ENCODE assay signal across 9 cellular contexts in genomic region chr3:129015388-129016105, GRCh38. TPM values are rescaled to one million over a fixed set of nuclear protein-coding genes. Genes with fewer than 3 reads are reported as not detected.
A peak's percentile ranks its signal among the peaks of the same experiment; 100 is the strongest.
DNase-seq lines count a peak whose midpoint lies in the region; ATAC-seq and TF ChIP-seq lines count a peak whose summit lies in the region.
"Had no signal": no experiment of that assay in that cellular context is flagged by ENCODE, and none has a peak within 500 bp of the region (broad histone marks: within the 10 kb centered on the region; RNA-seq: fewer than 3 reads in every experiment).

No MANE protein-coding gene starts in this region.

- H3K27ac Mint-ChIP-seq in activated T-cell treated with anti-CD3 and anti-CD28 coated beads, Interleukin-2, amount 50 U/mL, for 72 hours = peak overlapping the region; percentile 99

- peak overlapping the region; percentile 85 to 87 for H3K4me3 Mint-ChIP-seq in activated T-cell treated with anti-CD3 and anti-CD28 coated beads, Interleukin-2, amount 50 U/mL, for 72 hours
- H3K4me3 Mint-ChIP-seq: brain had no signal

- peak; percentile 70 to 75 for ATAC-seq in activated T-cell treated with anti-CD3 and anti-CD28 coated beads, Interleukin-2, amount 50 U/mL, for 72 hours (replicated peaks in 1 of 2)
- peak; percentile 53 for ATAC-seq in stimulated activated naive CD8-positive, alpha-beta T cell treated with anti-CD3 and anti-CD28 coated beads, Interleukin-15, Interleukin-2, amounts not matched to agents 100 U/mL and 50 U/mL, for 24 hours
- no peak for ATAC-seq in GM21447 (IDR thresholded peaks at IDR 0.05; ENCODE audit: unreplicated experiment)

- in situ Hi-C loops in GM13976 (cut with MboI; ENCODE audit: low sequenced_read_pairs, unreplicated experiment) = no loop called here

- no peaks in the 10 kb centered on the region for H3K36me3 Mint-ChIP-seq in activated T-cell treated with anti-CD3 and anti-CD28 coated beads, Interleukin-2, amount 50 U/mL, for 72 hours (ENCODE audit: insufficient read depth in 2 of 2)
- H3K36me3 Mint-ChIP-seq: brain had no signal

- no peak overlapping the region for H3K4me3 ChIP-seq in NB4 (ENCODE audit: low read depth, low read length)

- TF ChIP-seq POLR2A in NB4 (IDR thresholded peaks at IDR 0.05; ENCODE audit: extremely low read depth, insufficient read length) = no peak

- DNase-seq in NB4 (ENCODE audit: low read depth) (peak; percentile 52), HK-2 (ENCODE audit: unreplicated experiment) (no peak), GM13976 (ENCODE audit: low spot score) (no peak), NCI-H2227 treated with DMSO at 0.1 percent for 48 hours (lab: John Stamatoyannopoulos, UW) (no peak)
- peak; percentile 46 to 49 for DNase-seq in activated T-cell treated with anti-CD3 and anti-CD28 coated beads, Interleukin-2, amount 50 U/mL, for 72 hours
- peak; percentile 45 for DNase-seq in stimulated activated naive CD8-positive, alpha-beta T cell treated with anti-CD3 and anti-CD28 coated beads, Interleukin-15, Interleukin-2, amounts not matched to agents 100 U/mL and 50 U/mL, for 24 hours

- no peaks in the 10 kb centered on the region for H3K27me3 ChIP-seq in layer of hippocampus (ENCODE audit: control insufficient read depth, insufficient read depth, low read length)

- no peaks in the 10 kb centered on the region for H3K27me3 Mint-ChIP-seq in activated T-cell treated with anti-CD3 and anti-CD28 coated beads, Interleukin-2, amount 50 U/mL, for 72 hours (ENCODE audit: low read depth)

- H3K4me1 Mint-ChIP-seq in activated T-cell treated with anti-CD3 and anti-CD28 coated beads, Interleukin-2, amount 50 U/mL, for 72 hours (ENCODE audit: low read depth) = peaks cover 36% of the 10 kb centered on the region

- TF ChIP-seq CTCF in NB4 (IDR thresholded peaks at IDR 0.05; ENCODE audit: low read depth, low read length) (no peak), GM13976 (IDR thresholded peaks at IDR 0.05; ENCODE audit: borderline replicate concordance, control extremely low read depth, extremely low read depth, insufficient read depth, missing control alignments) (no peak)

- no peaks in the 10 kb centered on the region for H3K9me3 Mint-ChIP-seq in activated T-cell treated with anti-CD3 and anti-CD28 coated beads, Interleukin-2, amount 50 U/mL, for 72 hours

- peak overlapping the region; percentile 1 for H3K27ac ChIP-seq in layer of hippocampus (ENCODE audit: low read depth, low read length)

RNA-seq across cellular contexts. Expression of gene EFCC1, which starts 14.4 kb away (rescaled TPM):
- total RNA-seq in activated T-cell treated with anti-CD3 and anti-CD28 coated beads, Interleukin-2, amount 50 U/mL, for 72 hours = under 1 TPM; 0.26 to 0.42 TPM

RNA-seq across cellular contexts. Expression of gene CFAP92, which starts 21.7 kb away (rescaled TPM):
- total RNA-seq in activated T-cell treated with anti-CD3 and anti-CD28 coated beads, Interleukin-2, amount 50 U/mL, for 72 hours = 1 to 10 TPM; 1.1 TPM

RNA-seq across cellular contexts. Expression of gene GP9, which starts 45.0 kb away (rescaled TPM):
- total RNA-seq in activated T-cell treated with anti-CD3 and anti-CD28 coated beads, Interleukin-2, amount 50 U/mL, for 72 hours = not detected

Comparison
In these comparisons a context has a peak if more than half of its experiments do, and no peak if none do; other contexts are left out.
1. DNase-seq: peak in NB4 (single experiment), activated T-cell treated with anti-CD3 and anti-CD28 coated beads, Interleukin-2, amount 50 U/mL, for 72 hours (2 of 2) and stimulated activated naive CD8-positive, alpha-beta T cell treated with anti-CD3 and anti-CD28 coated beads, Interleukin-15, Interleukin-2, amounts not matched to agents 100 U/mL and 50 U/mL, for 24 hours (single experiment); none in HK-2 (single experiment), GM13976 (single experiment) and NCI-H2227 treated with DMSO at 0.1 percent for 48 hours (single experiment).